Comparison of ENCODE assay signal across 15 cellular contexts in the genomic region with DNA sequence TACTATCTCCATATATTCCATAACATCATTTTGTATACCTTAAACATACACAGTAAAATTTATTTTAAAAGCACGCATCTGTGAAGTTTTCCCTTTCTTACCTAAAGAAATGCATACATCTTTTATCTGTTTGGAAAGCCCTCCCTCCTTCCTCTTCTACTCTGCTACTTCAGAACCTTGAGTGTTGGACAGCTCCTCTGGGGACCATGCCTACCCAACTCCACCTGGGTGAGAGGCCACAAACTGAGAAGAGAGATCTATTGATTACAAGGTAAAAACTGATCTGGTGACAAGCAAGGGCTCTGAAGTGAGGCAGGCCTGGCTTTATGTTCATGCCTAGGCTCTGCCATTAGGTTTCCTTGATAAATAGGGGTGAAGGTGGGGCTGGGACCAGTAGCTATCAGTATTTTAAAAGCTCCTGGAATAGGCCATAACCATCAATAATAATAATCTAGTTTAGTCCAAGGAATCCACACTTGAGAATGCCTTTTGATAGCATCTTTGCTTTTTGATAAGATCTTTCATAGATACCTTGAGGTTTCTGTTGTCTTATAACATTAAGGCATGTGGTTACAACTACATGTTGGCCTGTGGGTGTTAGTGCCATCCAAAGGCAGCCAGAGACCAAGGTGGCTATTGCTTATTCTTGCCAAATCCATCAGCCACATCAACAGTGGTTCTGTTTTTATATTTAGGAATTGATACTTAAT.
DNase-seq lines count a peak whose midpoint lies in the region; ATAC-seq and TF ChIP-seq lines count a peak whose summit lies in the region.
"Had no signal": no experiment of that assay in that cellular context is flagged by ENCODE, and none has a peak within 500 bp of the region (broad histone marks: within the 10 kb centered on the region; RNA-seq: fewer than 3 reads in every experiment).

No MANE protein-coding gene starts in this region.

- TF ChIP-seq CTCF in RWPE1 (conservative IDR thresholded peaks at IDR 0.05; ENCODE audit: low read depth): no peak
- no peak for TF ChIP-seq CTCF in neural progenitor cell (IDR thresholded peaks at IDR 0.05)
- TF ChIP-seq CTCF in brain microvascular endothelial cell (IDR thresholded peaks at IDR 0.05; ENCODE audit: low read depth, low read length, missing control alignments): no peak
- no peak for TF ChIP-seq CTCF in uterus (IDR thresholded peaks at IDR 0.05)

- H3K27me3 Mint-ChIP-seq in activated CD4-positive, alpha-beta T cell treated with anti-CD3 and anti-CD28 coated beads, Interleukin-2, amount 10 ng/mL, durations not matched to agents 24 days and 14 days: no peaks in the 10 kb centered on the region
- peaks cover 2% of the 10 kb centered on the region for H3K27me3 Mint-ChIP-seq in neural progenitor cell (ENCODE audit: insufficient read depth, low read depth)

- peak; percentile 71 for ATAC-seq in HG03175 (IDR thresholded peaks at IDR 0.05; ENCODE audit: unreplicated experiment)

- no peaks in the 10 kb centered on the region for H4K20me1 ChIP-seq in neural progenitor cell (ENCODE audit: low read depth)

- no peak overlapping the region for H3K9ac ChIP-seq in neural progenitor cell

- DNase-seq in activated CD4-positive, alpha-beta T cell treated with anti-CD3 and anti-CD28 coated beads, Interleukin-2, amount 10 ng/mL, durations not matched to agents 24 days and 14 days: peak; percentile 59
- DNase-seq in activated CD4-positive, alpha-beta T cell treated with anti-CD3 and anti-CD28 coated beads for 4 hours: no peak
- DNase-seq in RWPE1 (ENCODE audit: low spot score) (peak; percentile 22), neural progenitor cell (ENCODE audit: low spot score) (peak; percentile 70), brain microvascular endothelial cell (no peak), uterus (no peak), NCI-H2029 (lab: John Stamatoyannopoulos, UW) (no peak)
- DNase-seq: activated CD8-positive, alpha-beta memory T cell treated with anti-CD3 and anti-CD28 coated beads, Interleukin-2, amount 50 U/mL, for 4 hours; NCI-H2081; stimulated activated CD4-positive, alpha-beta T cell treated with anti-CD3 and anti-CD28 coated beads, Interleukin-15, amount 100 ng/mL, for 24 hours; stimulated activated CD8-positive, alpha-beta memory T cell treated with anti-CD3 and anti-CD28 coated beads, Interleukin-4, amount 100 ng/mL, for 48 hours had no signal

- in situ Hi-C loops in brain microvascular endothelial cell (cut with HindIII; ENCODE audit: low pct_ligation_motif_present, low sequenced_read_pairs): no loop called here

- H3K27me3 ChIP-seq in neural progenitor cell: no peaks in the 10 kb centered on the region
- no peaks in the 10 kb centered on the region for H3K27me3 ChIP-seq in brain microvascular endothelial cell (replicated peaks)
- no peaks in the 10 kb centered on the region for H3K27me3 ChIP-seq in uterus
- H3K27me3 ChIP-seq: esophagus muscularis mucosa had no signal

- H3K4me2 ChIP-seq in neural progenitor cell: no peak overlapping the region

- no peaks in the 10 kb centered on the region for H3K9me3 ChIP-seq in neural progenitor cell (ENCODE audit: low read depth)
- no peaks in the 10 kb centered on the region for H3K9me3 ChIP-seq in uterus
- H3K9me3 ChIP-seq: esophagus muscularis mucosa had no signal

- H2AFZ ChIP-seq in neural progenitor cell (replicated peaks): no peak overlapping the region

- peaks cover 8% of the 10 kb centered on the region for H3K4me1 ChIP-seq in neural progenitor cell
- no peaks in the 10 kb centered on the region for H3K4me1 ChIP-seq in uterus
- H3K4me1 ChIP-seq: esophagus muscularis mucosa had no signal

- H3K79me2 ChIP-seq in neural progenitor cell (ENCODE audit: low read depth): no peaks in the 10 kb centered on the region

- no peak overlapping the region for H3K4me3 Mint-ChIP-seq in activated CD4-positive, alpha-beta T cell treated with anti-CD3 and anti-CD28 coated beads, Interleukin-2, amount 10 ng/mL, durations not matched to agents 24 days and 14 days
- no peak overlapping the region for H3K4me3 Mint-ChIP-seq in neural progenitor cell
- H3K4me3 Mint-ChIP-seq: mesothelial cell of epicardium; T-helper 2 cell treated with Interferon-gamma antibody and Interleukin-4, amounts not matched to agents 5 μg/mL and 100 μg/mL, for 36 hours had no signal

- H3K9me3 Mint-ChIP-seq in activated CD4-positive, alpha-beta T cell treated with anti-CD3 and anti-CD28 coated beads, Interleukin-2, amount 10 ng/mL, durations not matched to agents 24 days and 14 days: peaks cover 8% of the 10 kb centered on the region
- H3K9me3 Mint-ChIP-seq in neural progenitor cell: no peaks in the 10 kb centered on the region

- H3K36me3 ChIP-seq in neural progenitor cell (no peaks in the 10 kb centered on the region), brain microvascular endothelial cell (replicated peaks) (no peaks in the 10 kb centered on the region), uterus (no peaks in the 10 kb centered on the region)
- H3K36me3 ChIP-seq: esophagus muscularis mucosa had no signal

- intact Hi-C loops in activated CD4-positive, alpha-beta T cell treated with anti-CD3 and anti-CD28 coated beads, Interleukin-2, amount 10 ng/mL, durations not matched to agents 24 days and 14 days (cut with micrococcal nuclease): no loop called here
- intact Hi-C loops in uterus (cut with DNase I; ENCODE audit: low total_unique reads): no loop called here

- no peaks in the 10 kb centered on the region for H3F3A ChIP-seq in neural progenitor cell (ENCODE audit: low read depth)

- no peak for TF ChIP-seq POLR2A in uterus (IDR thresholded peaks at IDR 0.05)

- H3K27ac ChIP-seq in RWPE1 (no peak overlapping the region), neural progenitor cell (no peak overlapping the region), brain microvascular endothelial cell (no peak overlapping the region), uterus (no peak overlapping the region)
- H3K27ac ChIP-seq: esophagus muscularis mucosa had no signal

- POLR2A ChIA-PET in RWPE1 (lab: Yijun Ruan, JAX; ENCODE audit: low non-redundant PET): no interaction called here

- H3K4me3 ChIP-seq in neural progenitor cell (no peak overlapping the region), brain microvascular endothelial cell (ENCODE audit: low read depth, low read length) (no peak overlapping the region), uterus (no peak overlapping the region)
- H3K4me3 ChIP-seq: esophagus muscularis mucosa had no signal

- H3K27ac Mint-ChIP-seq in activated CD4-positive, alpha-beta T cell treated with anti-CD3 and anti-CD28 coated beads, Interleukin-2, amount 10 ng/mL, durations not matched to agents 24 days and 14 days: no peak overlapping the region
- no peak overlapping the region for H3K27ac Mint-ChIP-seq in neural progenitor cell
- H3K27ac Mint-ChIP-seq: mesothelial cell of epicardium; T-helper 2 cell treated with Interferon-gamma antibody and Interleukin-4, amounts not matched to agents 5 μg/mL and 100 μg/mL, for 36 hours had no signal

- H3K36me3 Mint-ChIP-seq in activated CD4-positive, alpha-beta T cell treated with anti-CD3 and anti-CD28 coated beads, Interleukin-2, amount 10 ng/mL, durations not matched to agents 24 days and 14 days (ENCODE audit: low read depth): no peaks in the 10 kb centered on the region
- no peaks in the 10 kb centered on the region for H3K36me3 Mint-ChIP-seq in neural progenitor cell

- no peaks in the 10 kb centered on the region for H3K4me1 Mint-ChIP-seq in activated CD4-positive, alpha-beta T cell treated with anti-CD3 and anti-CD28 coated beads, Interleukin-2, amount 10 ng/mL, durations not matched to agents 24 days and 14 days
- no peaks in the 10 kb centered on the region for H3K4me1 Mint-ChIP-seq in neural progenitor cell

- CTCF ChIA-PET in RWPE1 (lab: Yijun Ruan, JAX): no interaction called here

Comparison
In these comparisons a context has a peak if more than half of its experiments do, and no peak if none do; other contexts are left out.
1. DNase-seq: peak in activated CD4-positive, alpha-beta T cell treated with anti-CD3 and anti-CD28 coated beads, Interleukin-2, amount 10 ng/mL, durations not matched to agents 24 days and 14 days (single experiment), RWPE1 (single experiment) and neural progenitor cell (single experiment); none in activated CD4-positive, alpha-beta T cell treated with anti-CD3 and anti-CD28 coated beads for 4 hours (0 of 2), brain microvascular endothelial cell (single experiment), uterus (0 of 2) and NCI-H2029 (single experiment).